Comparison of ENCODE assay signal across 14 cellular contexts in genomic region chr1:85314726-85315125, GRCh38. TPM values are rescaled to one million over a fixed set of nuclear protein-coding genes. Genes with fewer than 3 reads are reported as not detected.
A peak's percentile ranks its signal among the peaks of the same experiment; 100 is the strongest.
DNase-seq lines count a peak whose midpoint lies in the region; ATAC-seq lines count a peak whose summit lies in the region.
"Had no signal": no experiment of that assay in that cellular context is flagged by ENCODE, and none has a peak within 500 bp of the region (broad histone marks: within the 10 kb centered on the region; RNA-seq: fewer than 3 reads in every experiment).

No MANE protein-coding gene starts in this region.

- ATAC-seq in HG03139 (IDR thresholded peaks at IDR 0.05; ENCODE audit: unreplicated experiment) = no peak
- no peak for ATAC-seq in HG02973 (IDR thresholded peaks at IDR 0.05; ENCODE audit: unreplicated experiment)
- ATAC-seq in HG02759 (IDR thresholded peaks at IDR 0.05; ENCODE audit: unreplicated experiment) = no peak
- ATAC-seq: GM12878 had no signal

- H3K4me3 ChIP-seq in SJSA1 = no peak overlapping the region
- H3K4me3 ChIP-seq in skeletal muscle tissue (ENCODE audit: low read length in 3 of 3) = no peak overlapping the region
- H3K4me3 ChIP-seq: GM12878, tibial nerve had no signal

- DNase-seq in EH (ENCODE audit: low read depth) (peak; percentile 93), SJSA1 (ENCODE audit: low read depth in 1 of 2, low spot score in 2 of 2) (peak in 1 of 2 experiments; percentile 62), islet precursor cell (peak; percentile 10), NCI-H774 (lab: John Stamatoyannopoulos, UW) (no peak)
- DNase-seq: activated B cell treated with CpG ODN at 0.5 μM for 24 hours; activated CD8-positive, alpha-beta memory T cell treated with anti-CD3 and anti-CD28 coated beads, Interleukin-2, amount 50 U/mL, for 4 hours; DND-41; NCI-H2171 had no signal

- peaks cover 32% of the 10 kb centered on the region for H3K36me3 ChIP-seq in SJSA1
- H3K36me3 ChIP-seq in skeletal muscle tissue (ENCODE audit: control insufficient read depth in 3 of 3, insufficient read depth in 3 of 3, low read length in 3 of 3) = no peaks in the 10 kb centered on the region
- H3K36me3 ChIP-seq: tibial nerve had no signal

- no peaks in the 10 kb centered on the region for H3K27me3 ChIP-seq in SJSA1 (replicated peaks)
- no peaks in the 10 kb centered on the region for H3K27me3 ChIP-seq in skeletal muscle tissue (ENCODE audit: control insufficient read depth in 3 of 3, insufficient read depth in 3 of 3, low read length in 3 of 3)
- H3K27me3 ChIP-seq: tibial nerve had no signal

- no peaks in the 10 kb centered on the region for H3K9me3 ChIP-seq in SJSA1 (replicated peaks)
- no peaks in the 10 kb centered on the region for H3K9me3 ChIP-seq in skeletal muscle tissue (ENCODE audit: control insufficient read depth in 3 of 3, low read length in 3 of 3)
- H3K9me3 ChIP-seq: tibial nerve had no signal

- peak overlapping the region; percentile 81 for H3K27ac ChIP-seq in SJSA1
- H3K27ac ChIP-seq in skeletal muscle tissue (ENCODE audit: low read depth, low read length) = peak overlapping the region; percentile 90

- H3K4me1 ChIP-seq in SJSA1 (replicated peaks) (peaks cover 60% of the 10 kb centered on the region), skeletal muscle tissue (ENCODE audit: control insufficient read depth in 3 of 3, insufficient read depth in 3 of 3, low read length in 3 of 3) (peaks cover 20 to 33% (median 27%) of the 10 kb centered on the region in 3 donors)

- H3K9ac ChIP-seq in skeletal muscle tissue (ENCODE audit: low read depth in 1 of 3, low read length in 3 of 3) = no peak overlapping the region

RNA-seq across cellular contexts. Expression of gene BCL10, which starts 38.3 kb away (rescaled TPM):
- total RNA-seq in SJSA1 (2014; rRNA removed; shearing (Covaris generic)) = 26.8 and 31.9 TPM in 2 replicates
- total RNA-seq in skeletal muscle tissue = 15.7 TPM

RNA-seq across cellular contexts. Expression of gene C1orf52, which starts 55.3 kb away (rescaled TPM):
- 26.5 and 28.3 TPM in 2 replicates for total RNA-seq in SJSA1 (2014; rRNA removed; shearing (Covaris generic))
- 6.3 TPM for total RNA-seq in skeletal muscle tissue
